ENCODE assay signal across 8 cellular contexts in the genomic region with DNA sequence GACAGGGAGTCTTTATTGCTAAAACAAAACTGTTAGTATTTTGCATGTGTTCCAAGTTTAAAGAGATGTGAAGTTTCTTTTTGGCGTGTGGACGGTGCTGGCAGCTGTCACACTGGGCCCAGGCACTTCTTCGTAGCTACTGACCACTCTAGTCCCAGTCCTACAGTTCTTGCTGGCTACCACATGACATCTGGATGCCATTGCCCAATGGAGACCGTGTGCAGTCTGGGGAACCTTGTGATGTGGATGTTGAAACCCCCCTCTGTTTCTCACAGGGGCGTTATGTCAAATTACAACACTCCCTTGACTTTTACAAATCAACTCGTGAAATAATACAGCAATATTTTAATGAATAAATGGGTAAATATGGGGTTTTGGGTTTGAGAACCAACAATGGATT. TPM values are rescaled to one million over a fixed set of nuclear protein-coding genes. Genes with fewer than 3 reads are reported as not detected.
DNase-seq lines count a peak whose midpoint lies in the region; ATAC-seq, FAIRE-seq and TF ChIP-seq lines count a peak whose summit lies in the region.

No MANE protein-coding gene starts in this region.

- H3K4me1 ChIP-seq in Panc1 (ENCODE audit: control insufficient read depth, insufficient read depth, low read length), result peaks cover 20% of the 10 kb centered on the region
- peaks cover 3 to 19% (median 7%) of the 10 kb centered on the region in 3 donors for H3K4me1 ChIP-seq in pancreas

- no TSS peak for BruUV-seq in Panc1 (replicated peaks; lab: Mats Ljungman, UMichigan)

- H3K27ac ChIP-seq in Panc1 (ENCODE audit: low read length), result peak overlapping the region; percentile 91
- peak overlapping the region in 3 of 4 donors; percentile 96 to 100 (median 100) for H3K27ac ChIP-seq in pancreas

- peak; percentile 6 for ATAC-seq in GM18861 (IDR thresholded peaks at IDR 0.05; ENCODE audit: unreplicated experiment)
- ATAC-seq in HG02623 (IDR thresholded peaks at IDR 0.05; ENCODE audit: unreplicated experiment), result peak; percentile 21
- no peak for ATAC-seq in Panc1
- peak in 1 of 4 donors; percentile 13 for ATAC-seq in pancreas

- FAIRE-seq in pancreas (lab: Jason Lieb, UNC), result no peak

- H3K36me3 ChIP-seq in Panc1 (ENCODE audit: control insufficient read depth, insufficient read depth, low read length) (no peaks in the 10 kb centered on the region), pancreas (no peaks in the 10 kb centered on the region)

- DNase-seq in Panc1 (ENCODE audit: low read depth, low spot score) (no peak), epithelial cell of esophagus (ENCODE audit: low read depth) (peak; percentile 72), pancreas (no peak), occipital lobe (lab: John Stamatoyannopoulos, UW) (no peak)
- DNase-seq in effector CD4-positive, alpha-beta T cell, result no peak
- no peak for DNase-seq in activated CD8-positive, alpha-beta memory T cell treated with anti-CD3 and anti-CD28 coated beads for 24 hours

- POLR2A ChIA-PET in Panc1 (lab: Charles Lee), result no interaction called here

- H3K9me3 ChIP-seq in Panc1 (ENCODE audit: control insufficient read depth, insufficient read depth, low read depth, low read length), result no peaks in the 10 kb centered on the region
- H3K9me3 ChIP-seq in pancreas, result no peaks in the 10 kb centered on the region

- H3K27me3 ChIP-seq in Panc1 (ENCODE audit: control insufficient read depth, insufficient read depth, low read length) (no peaks in the 10 kb centered on the region), pancreas (no peaks in the 10 kb centered on the region)

- WGBS in pancreas, 2 donors, result 15 to 46% methylated on average over 6 of the region's 6 CpGs

- in situ Hi-C loops in Panc1 (cut with HindIII; ENCODE audit: low pct_unique_long_range_greater_than_20kb, low sequenced_read_pairs), result no loop called here

- peak overlapping the region; percentile 58 to 83 for H3K4me3 ChIP-seq in Panc1 (ENCODE audit: low read depth in 2 of 2, low read length in 2 of 2)
- H3K4me3 ChIP-seq in epithelial cell of esophagus (ENCODE audit: low read length), result peak overlapping the region; percentile 67
- peak overlapping the region in 3 of 4 donors; percentile 55 to 75 (median 62) for H3K4me3 ChIP-seq in pancreas

- intact Hi-C loops in Panc1 (cut with micrococcal nuclease; ENCODE audit: unreplicated experiment) (no loop called here), pancreas (cut with DNase I) (no loop called here)

- CTCF ChIA-PET in Panc1 (lab: Charles Lee), result no interaction called here

- TF ChIP-seq CTCF in Panc1 (IDR thresholded peaks at IDR 0.05) (no peak), epithelial cell of esophagus (IDR thresholded peaks at IDR 0.05; ENCODE audit: insufficient read depth, low read depth, low read length, missing control alignments) (no peak), pancreas (IDR thresholded peaks at IDR 0.05) (no peak)

RNA-seq across cellular contexts. Expression of a gene that starts 1.1 kb away (rescaled TPM):
- total RNA-seq in Panc1 (2021; ENCODE audit: unreplicated experiment) (27.5 TPM), pancreas (10 to 100 TPM in 4 of 6 donors, 1 to 10 TPM in 2; 7.9 to 17.7 (median 12.9) TPM), occipital lobe (166 TPM)
- 10.0 TPM for polyA plus RNA-seq in Panc1 (2012; ENCODE audit: insufficient read length)
- polyA plus RNA-seq in pancreas, result 1 to 10 TPM; 2.8 to 7.4 TPM
